8 cellular contexts compared by ENCODE assay signal in genomic region chr12:56487448-56488040, GRCh38. TPM values are rescaled to one million over a fixed set of nuclear protein-coding genes. Genes with fewer than 3 reads are reported as not detected.
DNase-seq lines count a peak whose midpoint lies in the region; ATAC-seq and TF ChIP-seq lines count a peak whose summit lies in the region.

No MANE protein-coding gene starts in this region.

- no peaks in the 10 kb centered on the region for H3K36me3 Mint-ChIP-seq in CD8-positive, alpha-beta T cell

- H4K20me1 ChIP-seq in MM.1S (ENCODE audit: insufficient read depth, low read length) = no peaks in the 10 kb centered on the region

- H3K9me3 Mint-ChIP-seq in CD8-positive, alpha-beta T cell = no peaks in the 10 kb centered on the region

- no peaks in the 10 kb centered on the region for H3K27me3 ChIP-seq in CD8-positive, alpha-beta T cell (ENCODE audit: insufficient read depth, low read length)
- H3K27me3 ChIP-seq in MM.1S (replicated peaks; ENCODE audit: insufficient read depth, low read length) = no peaks in the 10 kb centered on the region

- peaks cover 14% of the 10 kb centered on the region for H3K27me3 Mint-ChIP-seq in CD8-positive, alpha-beta T cell (ENCODE audit: low read depth)

- H3K4me3 ChIP-seq in CD8-positive, alpha-beta T cell (ENCODE audit: low read depth, low read length) = peak overlapping the region; percentile 64
- H3K4me3 ChIP-seq in MM.1S (ENCODE audit: low read length) = peak overlapping the region; percentile 77

- H3K9ac ChIP-seq in MM.1S (ENCODE audit: low read length) = peak overlapping the region; percentile 49; the same call in 1 of the 2 replicates

- no peak overlapping the region for H3K27ac ChIP-seq in CD8-positive, alpha-beta T cell (ENCODE audit: low read depth, low read length)
- H3K27ac ChIP-seq in MM.1S (ENCODE audit: low read length) = no peak overlapping the region

- POLR2A ChIA-PET in CD8-positive, alpha-beta T cell (lab: Charles Lee) = interaction anchor here (1.2 to 1.3 kb wide), 3 partner anchors 7 to 141 kb away, joined by 3 to 4 read pairs (median 3); no protein-coding TSS in a partner anchor

- H3K4me2 ChIP-seq in MM.1S (ENCODE audit: low read depth, low read length) = peak overlapping the region; percentile 98

- no peak for TF ChIP-seq CTCF in CD8-positive, alpha-beta T cell (IDR thresholded peaks at IDR 0.05)
- no peak for TF ChIP-seq CTCF in MM.1S (IDR thresholded peaks at IDR 0.05; ENCODE audit: low read length)

- CTCF ChIA-PET in CD8-positive, alpha-beta T cell (lab: Charles Lee) = no interaction called here

- H3K4me3 Mint-ChIP-seq in CD8-positive, alpha-beta T cell = peak overlapping the region; percentile 93

- peak in 4 of 7 experiments; percentile 1 to 64 (median 25) for DNase-seq in CD8-positive, alpha-beta T cell
- DNase-seq in MM.1S (peak; percentile 39), germinal center (ENCODE audit: low spot score) (peak; percentile 23), nucleus accumbens (lab: John Stamatoyannopoulos, UW) (peak in 32 of 56 donors; percentile 13 to 68 (median 42)), SKM-1 (lab: John Stamatoyannopoulos, UW; ENCODE audit: unreplicated experiment) (no peak), medulla oblongata (ENCODE audit: extremely low spot score) (no peak)
- DNase-seq in activated T-cell treated with anti-CD3 and anti-CD28 coated beads, Interleukin-2, amount 50 U/mL, for 48 hours = peak; percentile 50 to 57

- no peaks in the 10 kb centered on the region for H3K9me3 ChIP-seq in CD8-positive, alpha-beta T cell (ENCODE audit: low read length)
- H3K9me3 ChIP-seq in MM.1S (replicated peaks; ENCODE audit: insufficient read depth, low read length) = no peaks in the 10 kb centered on the region

- H3F3A ChIP-seq in MM.1S (ENCODE audit: insufficient read depth, low read length) = no peaks in the 10 kb centered on the region

- no peaks in the 10 kb centered on the region for H3K9me2 ChIP-seq in MM.1S (replicated peaks; ENCODE audit: insufficient read depth, low read length)

- H2AFZ ChIP-seq in MM.1S (ENCODE audit: low read length) = peak overlapping the region; percentile 87

- intact Hi-C loops in CD8-positive, alpha-beta T cell (cut with DNase I, micrococcal nuclease) = loop anchor here in 1 of 2 experiments (1.0 kb wide), 1 partner anchor 19 kb away; the partner anchor contains the start of gene SPRYD4

- peaks cover 12% of the 10 kb centered on the region for H3K4me1 ChIP-seq in CD8-positive, alpha-beta T cell (ENCODE audit: insufficient read depth, low read length)
- peaks cover 6% of the 10 kb centered on the region; the same call in 1 of the 2 replicates for H3K4me1 ChIP-seq in MM.1S (ENCODE audit: low read length)

- H3K79me2 ChIP-seq in MM.1S (ENCODE audit: low read length) = no peaks in the 10 kb centered on the region

- peak; percentile 15 for ATAC-seq in CD8-positive, alpha-beta T cell
- peak; percentile 29 for ATAC-seq in GM19397 (IDR thresholded peaks at IDR 0.05; ENCODE audit: unreplicated experiment)

- peak overlapping the region; percentile 77 for H3K27ac Mint-ChIP-seq in CD8-positive, alpha-beta T cell

- no peaks in the 10 kb centered on the region for H3K36me3 ChIP-seq in CD8-positive, alpha-beta T cell (ENCODE audit: insufficient read depth, low read length)
- no peaks in the 10 kb centered on the region for H3K36me3 ChIP-seq in MM.1S (replicated peaks; ENCODE audit: insufficient read depth, low read length)

- peaks cover 18% of the 10 kb centered on the region for H3K4me1 Mint-ChIP-seq in CD8-positive, alpha-beta T cell (ENCODE audit: low read depth)

RNA-seq across cellular contexts. Expression of gene GLS2, which starts 0.4 kb away (rescaled TPM):
- 1 to 10 TPM; 1.5 to 1.7 TPM for total RNA-seq in CD8-positive, alpha-beta T cell

RNA-seq across cellular contexts. Expression of gene SPRYD4, which starts 19.2 kb away (rescaled TPM):
- 1 to 10 TPM; 6.8 to 6.9 TPM for total RNA-seq in CD8-positive, alpha-beta T cell

RNA-seq across cellular contexts. Expression of gene MIP, which starts 33.1 kb away (rescaled TPM):
- not detected for total RNA-seq in CD8-positive, alpha-beta T cell

RNA-seq across cellular contexts. Expression of gene RBMS2, which starts 34.1 kb away (rescaled TPM):
- 1 to 10 TPM; 8.3 to 9.9 TPM for total RNA-seq in CD8-positive, alpha-beta T cell

RNA-seq across cellular contexts. Expression of gene TIMELESS, which starts 38.3 kb away (rescaled TPM):
- total RNA-seq in CD8-positive, alpha-beta T cell = 1 to 10 TPM; 1.7 to 2.2 TPM

Comparison
In these comparisons a context has a peak if more than half of its experiments do, and no peak if none do; other contexts are left out.
1. DNase-seq: peak in CD8-positive, alpha-beta T cell (4 of 7), MM.1S (single experiment), activated T-cell treated with anti-CD3 and anti-CD28 coated beads, Interleukin-2, amount 50 U/mL, for 48 hours (2 of 2), germinal center (single experiment) and nucleus accumbens (32 of 56); none in SKM-1 (single experiment) and medulla oblongata (single experiment).